10 cellular contexts compared by ENCODE assay signal in the genomic region with DNA sequence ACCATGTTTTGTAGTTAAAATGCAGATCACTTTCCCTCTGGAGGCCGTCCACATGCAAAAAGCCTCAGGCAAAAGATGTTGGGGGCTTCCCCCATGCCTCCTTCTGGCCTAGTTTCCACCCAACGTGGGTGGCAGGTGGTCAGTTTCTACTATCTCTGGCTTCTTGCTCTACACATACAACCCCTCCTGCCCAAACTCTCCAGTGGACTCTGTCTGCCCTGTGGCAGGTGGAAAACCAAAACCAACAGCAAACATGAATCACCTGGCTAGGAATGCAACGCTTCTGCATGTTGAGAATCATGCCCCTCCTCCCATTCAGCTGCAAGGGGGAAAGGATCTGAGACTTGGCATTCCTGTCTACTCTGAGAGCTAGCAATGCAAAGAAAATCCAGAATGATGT.
DNase-seq lines count a peak whose midpoint lies in the region; ATAC-seq, FAIRE-seq and TF ChIP-seq lines count a peak whose summit lies in the region.
"Had no signal": no experiment of that assay in that cellular context is flagged by ENCODE, and none has a peak within 500 bp of the region (broad histone marks: within the 10 kb centered on the region; RNA-seq: fewer than 3 reads in every experiment).

No MANE protein-coding gene starts in this region.

- intact Hi-C loops in posterior cingulate gyrus (cut with DNase I), result no loop called here

- no peak for TF ChIP-seq POLR2A in GM12891 (IDR thresholded peaks at IDR 0.05; ENCODE audit: low read depth, low read length)

- H3K9me3 ChIP-seq in small intestine (ENCODE audit: control insufficient read depth, low read depth), result no peaks in the 10 kb centered on the region

- H3K4me1 ChIP-seq in small intestine (ENCODE audit: control insufficient read depth in 2 of 2, insufficient read depth in 1 of 2, low read depth in 1 of 2, low read length in 1 of 2), result no peaks in the 10 kb centered on the region

- no peak overlapping the region for H3K4me3 ChIP-seq in small intestine (ENCODE audit: low read depth in 1 of 2, low read length in 2 of 2)

- H3K36me3 ChIP-seq in small intestine (ENCODE audit: control insufficient read depth in 2 of 2, insufficient read depth in 2 of 2, low read length in 2 of 2), result peaks cover 3 to 17% of the 10 kb centered on the region in 2 donors

- DNase-seq in GM12891 (ENCODE audit: insufficient read length, low spot score) (no peak), left kidney (ENCODE audit: low read depth, low spot score) (peak; percentile 72), NCI-H2227 (lab: John Stamatoyannopoulos, UW; ENCODE audit: unreplicated experiment) (no peak), Kasumi-1 (lab: John Stamatoyannopoulos, UW) (no peak), small intestine (no peak), posterior cingulate gyrus (no peak)
- DNase-seq: H7, MV-4-11 had no signal

- 56 to 74% (median 64%) methylated on average over 3 of the region's 3 CpGs for WGBS in small intestine, 3 donors

- peak; percentile 53; the same call in 1 of the 2 replicates for TF ChIP-seq EP300 in Ishikawa (IDR thresholded peaks at IDR 0.05; ENCODE audit: borderline replicate concordance)

- ATAC-seq in GM21786 (IDR thresholded peaks at IDR 0.05; ENCODE audit: unreplicated experiment), result peak; percentile 85

- no peaks in the 10 kb centered on the region for H3K27me3 ChIP-seq in small intestine (ENCODE audit: control insufficient read depth in 2 of 2, insufficient read depth in 2 of 2, low read length in 2 of 2)

- TF ChIP-seq RAD21 in Ishikawa (IDR thresholded peaks at IDR 0.05; ENCODE audit: low read depth), result no peak

- H3K27ac ChIP-seq in small intestine (ENCODE audit: low read depth in 1 of 2, low read length in 1 of 2), result no peak overlapping the region

- peak; percentile 74 for FAIRE-seq in GM12891 (lab: Jason Lieb, UNC)
- no peak for FAIRE-seq in small intestine (lab: Jason Lieb, UNC)

TF ChIP-seq in GM12891, 5 proteins besides CTCF, POLR2A, EP300 and RAD21:
- TF ChIP-seq PAX5 (IDR thresholded peaks at IDR 0.05; ENCODE audit: insufficient read depth, low read length, severe bottlenecking) (no peak), SPI1 (IDR thresholded peaks at IDR 0.05; ENCODE audit: low read depth, low read length) (no peak), POU2F2 (IDR thresholded peaks at IDR 0.05; ENCODE audit: low read depth, low read length) (no peak), POLR2AphosphoS5 (IDR thresholded peaks at IDR 0.05; ENCODE audit: low read depth, low read length) (no peak)

TF ChIP-seq in Ishikawa, 13 proteins besides CTCF, POLR2A, EP300 and RAD21:
- TF ChIP-seq YY1 (IDR thresholded peaks at IDR 0.05; ENCODE audit: low read depth) (no peak), ZBTB7A (IDR thresholded peaks at IDR 0.05; ENCODE audit: low read depth) (no peak), TCF12 (IDR thresholded peaks at IDR 0.05; ENCODE audit: low read depth) (no peak; the same call in 1 of the 2 replicates), CEBPB (IDR thresholded peaks at IDR 0.05) (no peak), TEAD4 (IDR thresholded peaks at IDR 0.05) (peak; percentile 86), FOXM1 (IDR thresholded peaks at IDR 0.05; ENCODE audit: borderline replicate concordance, low read depth) (no peak), EGR1 (IDR thresholded peaks at IDR 0.05) (no peak), CREB1 (IDR thresholded peaks at IDR 0.05; ENCODE audit: low read depth) (no peak), TAF1 (IDR thresholded peaks at IDR 0.05; ENCODE audit: low read depth) (no peak), NFIC (IDR thresholded peaks at IDR 0.05) (0 out of 2 replicates have a peak, but pooled peaks have one; percentile 9)
- TF ChIP-seq, protein P1, sequence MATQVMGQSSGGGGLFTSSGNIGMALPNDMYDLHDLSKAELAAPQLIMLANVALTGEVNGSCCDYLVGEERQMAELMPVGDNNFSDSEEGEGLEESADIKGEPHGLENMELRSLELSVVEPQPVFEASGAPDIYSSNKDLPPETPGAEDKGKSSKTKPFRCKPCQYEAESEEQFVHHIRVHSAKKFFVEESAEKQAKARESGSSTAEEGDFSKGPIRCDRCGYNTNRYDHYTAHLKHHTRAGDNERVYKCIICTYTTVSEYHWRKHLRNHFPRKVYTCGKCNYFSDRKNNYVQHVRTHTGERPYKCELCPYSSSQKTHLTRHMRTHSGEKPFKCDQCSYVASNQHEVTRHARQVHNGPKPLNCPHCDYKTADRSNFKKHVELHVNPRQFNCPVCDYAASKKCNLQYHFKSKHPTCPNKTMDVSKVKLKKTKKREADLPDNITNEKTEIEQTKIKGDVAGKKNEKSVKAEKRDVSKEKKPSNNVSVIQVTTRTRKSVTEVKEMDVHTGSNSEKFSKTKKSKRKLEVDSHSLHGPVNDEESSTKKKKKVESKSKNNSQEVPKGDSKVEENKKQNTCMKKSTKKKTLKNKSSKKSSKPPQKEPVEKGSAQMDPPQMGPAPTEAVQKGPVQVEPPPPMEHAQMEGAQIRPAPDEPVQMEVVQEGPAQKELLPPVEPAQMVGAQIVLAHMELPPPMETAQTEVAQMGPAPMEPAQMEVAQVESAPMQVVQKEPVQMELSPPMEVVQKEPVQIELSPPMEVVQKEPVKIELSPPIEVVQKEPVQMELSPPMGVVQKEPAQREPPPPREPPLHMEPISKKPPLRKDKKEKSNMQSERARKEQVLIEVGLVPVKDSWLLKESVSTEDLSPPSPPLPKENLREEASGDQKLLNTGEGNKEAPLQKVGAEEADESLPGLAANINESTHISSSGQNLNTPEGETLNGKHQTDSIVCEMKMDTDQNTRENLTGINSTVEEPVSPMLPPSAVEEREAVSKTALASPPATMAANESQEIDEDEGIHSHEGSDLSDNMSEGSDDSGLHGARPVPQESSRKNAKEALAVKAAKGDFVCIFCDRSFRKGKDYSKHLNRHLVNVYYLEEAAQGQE (IDR thresholded peaks at IDR 0.05; ENCODE audit: low read depth), result no peak
- TF ChIP-seq, protein P2, sequence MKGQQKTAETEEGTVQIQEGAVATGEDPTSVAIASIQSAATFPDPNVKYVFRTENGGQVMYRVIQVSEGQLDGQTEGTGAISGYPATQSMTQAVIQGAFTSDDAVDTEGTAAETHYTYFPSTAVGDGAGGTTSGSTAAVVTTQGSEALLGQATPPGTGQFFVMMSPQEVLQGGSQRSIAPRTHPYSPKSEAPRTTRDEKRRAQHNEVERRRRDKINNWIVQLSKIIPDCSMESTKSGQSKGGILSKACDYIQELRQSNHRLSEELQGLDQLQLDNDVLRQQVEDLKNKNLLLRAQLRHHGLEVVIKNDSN (IDR thresholded peaks at IDR 0.05), result no peak
